In the genomic region with DNA sequence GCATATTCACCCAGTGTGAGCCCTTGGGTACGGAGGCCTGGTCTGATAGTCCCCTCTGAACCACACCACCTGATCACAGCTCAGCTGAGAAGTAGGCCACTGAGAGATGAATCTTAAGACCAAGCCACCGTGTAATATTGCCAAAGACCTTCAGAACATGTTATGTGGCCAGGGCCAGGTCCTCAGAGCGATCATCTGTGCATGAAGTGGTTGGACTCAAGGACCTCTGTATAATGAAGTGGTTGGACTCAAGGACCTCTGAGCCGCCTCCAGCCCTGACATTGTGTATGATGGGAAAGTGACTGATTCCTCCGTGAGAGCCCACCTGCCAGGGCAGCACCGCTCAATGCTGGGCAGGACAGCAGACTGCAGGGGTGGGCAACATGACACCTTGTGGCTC, we compare ENCODE assay signal across 25 cellular contexts.
DNase-seq lines count a peak whose midpoint lies in the region; ATAC-seq and TF ChIP-seq lines count a peak whose summit lies in the region.
"Had no signal": no experiment of that assay in that cellular context is flagged by ENCODE, and none has a peak within 500 bp of the region (broad histone marks: within the 10 kb centered on the region; RNA-seq: fewer than 3 reads in every experiment).

No MANE protein-coding gene starts in this region.

- H3K27ac ChIP-seq in left lung (no peak overlapping the region), thyroid gland (peak overlapping the region in 1 of 3 donors; percentile 41)
- H3K27ac ChIP-seq: HL-60, PC-9 had no signal

- no peak for TF ChIP-seq POLR2A in thyroid gland (IDR thresholded peaks at IDR 0.05)

- no peaks in the 10 kb centered on the region for H3K4me1 Mint-ChIP-seq in activated naive CD8-positive, alpha-beta T cell treated with anti-CD3 and anti-CD28 coated beads, Interleukin-2, amount 50 U/mL, for 24 hours
- no peaks in the 10 kb centered on the region for H3K4me1 Mint-ChIP-seq in activated naive CD8-positive, alpha-beta T cell treated with anti-CD3 and anti-CD28 coated beads for 36 hours
- peaks cover 29% of the 10 kb centered on the region for H3K4me1 Mint-ChIP-seq in nephron progenitor cell

- WGBS in thyroid gland, 2 donors: 32 to 56% methylated on average over 3 to 6 of the region's 6 CpGs

- H3K36me3 ChIP-seq in left lung (no peaks in the 10 kb centered on the region), thyroid gland (no peaks in the 10 kb centered on the region)
- H3K36me3 ChIP-seq: HAP-1 had no signal

- intact Hi-C loops in left lung (cut with DNase I) (no loop called here), thyroid gland (cut with DNase I) (no loop called here)

- H3K4me1 ChIP-seq in left lung (no peaks in the 10 kb centered on the region), thyroid gland (peaks cover 15 to 31% of the 10 kb centered on the region in 2 donors)
- H3K4me1 ChIP-seq: HAP-1 had no signal

- H3K9me3 Mint-ChIP-seq in activated naive CD8-positive, alpha-beta T cell treated with anti-CD3 and anti-CD28 coated beads, Interleukin-2, amount 50 U/mL, for 24 hours: no peaks in the 10 kb centered on the region
- no peaks in the 10 kb centered on the region for H3K9me3 Mint-ChIP-seq in activated naive CD8-positive, alpha-beta T cell treated with anti-CD3 and anti-CD28 coated beads for 36 hours
- H3K9me3 Mint-ChIP-seq in nephron progenitor cell: no peaks in the 10 kb centered on the region
- H3K9me3 Mint-ChIP-seq: CD4-positive, alpha-beta memory T cell; GM23338; HFFc6 had no signal

- TF ChIP-seq CTCF in left lung (IDR thresholded peaks at IDR 0.05) (no peak), thyroid gland (IDR thresholded peaks at IDR 0.05) (no peak), nephron progenitor cell (IDR thresholded peaks at IDR 0.05) (no peak)

- H3K27ac Mint-ChIP-seq in activated naive CD8-positive, alpha-beta T cell treated with anti-CD3 and anti-CD28 coated beads, Interleukin-2, amount 50 U/mL, for 24 hours: no peak overlapping the region
- no peak overlapping the region for H3K27ac Mint-ChIP-seq in activated naive CD8-positive, alpha-beta T cell treated with anti-CD3 and anti-CD28 coated beads for 36 hours
- H3K27ac Mint-ChIP-seq in nephron progenitor cell: no peak overlapping the region
- H3K27ac Mint-ChIP-seq: CD4-positive, alpha-beta memory T cell; GM23338; HFFc6 had no signal

- no peaks in the 10 kb centered on the region for H3K27me3 Mint-ChIP-seq in activated naive CD8-positive, alpha-beta T cell treated with anti-CD3 and anti-CD28 coated beads, Interleukin-2, amount 50 U/mL, for 24 hours
- no peaks in the 10 kb centered on the region for H3K27me3 Mint-ChIP-seq in activated naive CD8-positive, alpha-beta T cell treated with anti-CD3 and anti-CD28 coated beads for 36 hours
- peaks cover 11% of the 10 kb centered on the region for H3K27me3 Mint-ChIP-seq in nephron progenitor cell (ENCODE audit: low read depth, poor library complexity)
- H3K27me3 Mint-ChIP-seq: CD4-positive, alpha-beta memory T cell had no signal

- H3K4me3 Mint-ChIP-seq in activated naive CD8-positive, alpha-beta T cell treated with anti-CD3 and anti-CD28 coated beads, Interleukin-2, amount 50 U/mL, for 24 hours: no peak overlapping the region
- no peak overlapping the region for H3K4me3 Mint-ChIP-seq in activated naive CD8-positive, alpha-beta T cell treated with anti-CD3 and anti-CD28 coated beads for 36 hours
- no peak overlapping the region for H3K4me3 Mint-ChIP-seq in nephron progenitor cell
- H3K4me3 Mint-ChIP-seq: CD4-positive, alpha-beta memory T cell; GM23338; HFFc6 had no signal

- H3K4me3 ChIP-seq in left lung (no peak overlapping the region), thyroid gland (replicated peaks in 1 of 3) (no peak overlapping the region)
- H3K4me3 ChIP-seq: GM23338, HAP-1, PC-9 had no signal

- peaks cover 0 to 26% of the 10 kb centered on the region in 2 donors for H3K27me3 ChIP-seq in left lung
- H3K27me3 ChIP-seq in thyroid gland: no peaks in the 10 kb centered on the region

- H3K36me3 Mint-ChIP-seq in activated naive CD8-positive, alpha-beta T cell treated with anti-CD3 and anti-CD28 coated beads, Interleukin-2, amount 50 U/mL, for 24 hours (ENCODE audit: low read depth): no peaks in the 10 kb centered on the region
- H3K36me3 Mint-ChIP-seq in activated naive CD8-positive, alpha-beta T cell treated with anti-CD3 and anti-CD28 coated beads for 36 hours: no peaks in the 10 kb centered on the region
- H3K36me3 Mint-ChIP-seq in nephron progenitor cell (ENCODE audit: low read depth): no peaks in the 10 kb centered on the region

- ATAC-seq in activated naive CD8-positive, alpha-beta T cell treated with anti-CD3 and anti-CD28 coated beads, Interleukin-2, amount 50 U/mL, for 24 hours: peak; percentile 25
- peak; percentile 83 for ATAC-seq in left lung
- ATAC-seq in HG02852 (IDR thresholded peaks at IDR 0.05; ENCODE audit: unreplicated experiment): no peak
- ATAC-seq: GM23338 had no signal

- no peaks in the 10 kb centered on the region for H3K9me3 ChIP-seq in left lung
- no peaks in the 10 kb centered on the region for H3K9me3 ChIP-seq in thyroid gland
- H3K9me3 ChIP-seq: HAP-1 had no signal

- DNase-seq in activated naive CD8-positive, alpha-beta T cell treated with anti-CD3 and anti-CD28 coated beads, Interleukin-2, amount 50 U/mL, for 24 hours: no peak
- DNase-seq in activated naive CD8-positive, alpha-beta T cell treated with anti-CD3 and anti-CD28 coated beads for 36 hours: no peak
- peak; percentile 64 to 77 for DNase-seq in NCI-H524 (lab: John Stamatoyannopoulos, UW)
- no peak for DNase-seq in left lung
- peak; percentile 86 to 88 for DNase-seq in thyroid gland
- DNase-seq in activated CD4-positive, alpha-beta T cell treated with anti-CD3 and anti-CD28 coated beads for 1 hour: no peak
- DNase-seq in nephron progenitor cell: no peak
- DNase-seq: CD4-positive, alpha-beta memory T cell; COR-L47; HFFc6; NCI-H1048; NCI-H1436; NCI-H1930; NCI-H2171; NCI-H345; NCI-H510A treated with DMSO at 0.1 percent for 48 hours; NCI-H774; PC-9; RPMI8226; SHP77; T-helper 1 cell had no signal

Comparison
In these comparisons a context has a peak if more than half of its experiments do, and no peak if none do; other contexts are left out.
1. DNase-seq: peak in NCI-H524 (2 of 2) and thyroid gland (2 of 2); none in activated naive CD8-positive, alpha-beta T cell treated with anti-CD3 and anti-CD28 coated beads, Interleukin-2, amount 50 U/mL, for 24 hours (single experiment), activated naive CD8-positive, alpha-beta T cell treated with anti-CD3 and anti-CD28 coated beads for 36 hours (single experiment), left lung (0 of 2), activated CD4-positive, alpha-beta T cell treated with anti-CD3 and anti-CD28 coated beads for 1 hour (single experiment) and nephron progenitor cell (single experiment).